ENCODE assay signal across 8 cellular contexts in the genomic region with DNA sequence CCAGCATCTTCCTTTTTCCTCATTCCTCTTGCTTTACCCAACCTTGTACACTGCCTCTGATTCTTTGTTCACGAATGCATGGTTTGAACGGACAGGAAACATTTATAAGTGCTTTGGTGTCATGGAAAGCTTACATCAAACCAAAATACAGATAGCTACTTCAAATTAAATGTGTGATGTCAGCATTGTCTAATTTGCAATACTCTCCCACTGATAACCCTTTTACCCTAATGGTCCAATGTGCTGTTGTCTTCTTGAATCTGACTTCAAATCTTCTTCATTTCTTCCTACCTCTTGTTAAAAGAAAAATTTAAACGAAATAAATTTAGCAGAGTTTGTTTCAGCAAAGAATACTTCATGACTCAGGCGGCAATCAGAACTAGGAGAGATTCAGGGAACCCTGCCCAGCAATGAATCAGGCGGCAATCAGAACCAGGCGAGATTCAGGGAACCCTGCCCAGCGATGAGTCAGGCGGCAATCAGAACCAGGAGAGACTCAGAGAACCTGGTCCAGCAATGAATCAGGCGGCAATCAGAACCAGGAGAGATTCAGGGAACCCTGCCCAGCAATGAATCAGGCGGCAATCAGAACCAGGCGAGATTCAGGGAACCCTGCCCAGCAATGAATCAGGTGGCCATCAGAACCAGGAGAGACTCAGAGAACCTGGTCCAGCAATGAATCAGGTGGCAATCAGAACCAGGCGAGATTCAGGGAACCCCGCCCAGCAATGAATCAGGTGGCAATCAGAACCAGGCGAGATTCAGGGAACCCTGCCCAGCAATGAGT.
DNase-seq lines count a peak whose midpoint lies in the region; ATAC-seq, FAIRE-seq and TF ChIP-seq lines count a peak whose summit lies in the region.
"Not testable (repeated sequence)": the region's sequence is repeated elsewhere in the genome, so short reads cannot be mapped to it uniquely, and the experiment has no call there.

No MANE protein-coding gene starts in this region.

- not testable (repeated sequence) for H3K36me3 Mint-ChIP-seq in astrocyte (ENCODE audit: low read depth, unreplicated experiment)

- not testable (repeated sequence) for H3K4me3 ChIP-seq in astrocyte (ENCODE audit: insufficient read depth, low read depth, low read length); sigmoid colon; vagina

- peak overlapping the region; percentile 47 for H3K9ac ChIP-seq in astrocyte (ENCODE audit: low read length)

- H3K4me1 Mint-ChIP-seq in astrocyte (ENCODE audit: low read depth, unreplicated experiment), result not testable (repeated sequence)

- 88 to 91% methylated on average over 14 of the region's 14 CpGs for WGBS in sigmoid colon, 2 donors

- not testable (repeated sequence) for TF ChIP-seq POLR2A in sigmoid colon (IDR thresholded peaks at IDR 0.05); vagina (IDR thresholded peaks at IDR 0.05)

- H4K20me1 ChIP-seq in astrocyte (ENCODE audit: insufficient read depth, low read length), result not testable (repeated sequence)

- H3K4me3 Mint-ChIP-seq in astrocyte (ENCODE audit: unreplicated experiment), result not testable (repeated sequence)

- not testable (repeated sequence) for TF ChIP-seq EP300 in sigmoid colon (IDR thresholded peaks at IDR 0.05)

- H3K27me3 ChIP-seq in astrocyte (ENCODE audit: insufficient read depth, low read length); sigmoid colon; vagina: not testable (repeated sequence)

- H3K4me2 ChIP-seq in astrocyte (ENCODE audit: low read length), result peak overlapping the region; percentile 66

- H3K9me3 ChIP-seq in astrocyte (ENCODE audit: insufficient read depth, low read depth, low read length); sigmoid colon; vagina: not testable (repeated sequence)

- H3K79me2 ChIP-seq in astrocyte (ENCODE audit: insufficient read depth, low read length), result not testable (repeated sequence)

- H3K9me3 Mint-ChIP-seq in astrocyte (ENCODE audit: unreplicated experiment), result not testable (repeated sequence)

- H3K4me1 ChIP-seq in astrocyte (ENCODE audit: insufficient read depth, low read length), result peaks cover 12% of the 10 kb centered on the region
- H3K4me1 ChIP-seq in sigmoid colon, vagina: not testable (repeated sequence)

- peak; percentile 89 for DNase-seq in AG09319 (ENCODE audit: extremely low read depth, low read depth)
- peak; percentile 13 for DNase-seq in H4 (ENCODE audit: low spot score)
- DNase-seq in RPMI7951 (ENCODE audit: low read depth), result peak; percentile 67
- DNase-seq in astrocyte (ENCODE audit: low read depth), result peak; percentile 90
- DNase-seq in inferior parietal cortex (ENCODE audit: extremely low spot score), result peak; percentile 52
- peak; percentile 66 for DNase-seq in sigmoid colon
- not testable (repeated sequence) for DNase-seq in vagina (ENCODE audit: extremely low spot score in 2 of 2)

- intact Hi-C loops in sigmoid colon (cut with DNase I); vagina (cut with DNase I): not testable (repeated sequence)

- H3K27ac ChIP-seq in astrocyte (ENCODE audit: low read depth, low read length) (peak overlapping the region; percentile 74), vagina (peak overlapping the region; percentile 3)
- not testable (repeated sequence) for H3K27ac ChIP-seq in sigmoid colon

- H3K36me3 ChIP-seq in astrocyte (ENCODE audit: insufficient read depth, low read length); sigmoid colon; vagina: not testable (repeated sequence)

- ATAC-seq in esophagus mucosa, result peak; percentile 39

- H3K27me3 Mint-ChIP-seq in astrocyte (ENCODE audit: low read depth, unreplicated experiment), result not testable (repeated sequence)

- TF ChIP-seq CTCF in AG09319 (IDR thresholded peaks at IDR 0.05; ENCODE audit: low read depth, low read length); astrocyte (IDR thresholded peaks at IDR 0.05; ENCODE audit: insufficient read depth, low read depth, low read length); sigmoid colon (IDR thresholded peaks at IDR 0.05); vagina (IDR thresholded peaks at IDR 0.05): not testable (repeated sequence)

- H2AFZ ChIP-seq in astrocyte (ENCODE audit: low read depth, low read length), result peak overlapping the region; percentile 46

- FAIRE-seq in astrocyte (lab: Jason Lieb, UNC), result not testable (repeated sequence)

- H3K27ac Mint-ChIP-seq in astrocyte (ENCODE audit: unreplicated experiment), result not testable (repeated sequence)
